In genomic region chr7:77425151-77426051, GRCh38 we compare ENCODE assay signal across 10 cellular contexts. TPM values are rescaled to one million over a fixed set of nuclear protein-coding genes. Genes with fewer than 3 reads are reported as not detected.
DNase-seq lines count a peak whose midpoint lies in the region; TF ChIP-seq lines count a peak whose summit lies in the region.
"Had no signal": no experiment of that assay in that cellular context is flagged by ENCODE, and none has a peak within 500 bp of the region (broad histone marks: within the 10 kb centered on the region; RNA-seq: fewer than 3 reads in every experiment).

No MANE protein-coding gene starts in this region.

- peak overlapping the region; percentile 84 for H3K4me3 Mint-ChIP-seq in HFFc6

- no peaks in the 10 kb centered on the region for H3K36me3 Mint-ChIP-seq in HFFc6 (ENCODE audit: low read depth)

- H3K27ac Mint-ChIP-seq in HFFc6, result peak overlapping the region; percentile 90

- no peaks in the 10 kb centered on the region for H3K27me3 ChIP-seq in WERI-Rb-1 (ENCODE audit: insufficient read depth, low read depth, severe bottlenecking)

- no peaks in the 10 kb centered on the region for H3K9me3 Mint-ChIP-seq in HFFc6

- no peaks in the 10 kb centered on the region for H3K36me3 ChIP-seq in WERI-Rb-1
- H3K36me3 ChIP-seq: gastrocnemius medialis had no signal

- DNase-seq in AG08395 (ENCODE audit: low spot score), result peak; percentile 34
- DNase-seq in HFFc6, result peak; percentile 77
- DNase-seq in WERI-Rb-1, result no peak
- DNase-seq in NCI-H2081 treated with DMSO at 0.1 percent for 48 hours (lab: John Stamatoyannopoulos, UW), result no peak
- no peak for DNase-seq in NCI-H345 treated with DMSO at 0.1 percent for 48 hours (lab: John Stamatoyannopoulos, UW; ENCODE audit: unreplicated experiment)
- DNase-seq in NCI-H510A (lab: John Stamatoyannopoulos, UW), result no peak
- DNase-seq in effector CD4-positive, alpha-beta T cell, result no peak
- DNase-seq: activated CD4-positive, alpha-beta T cell treated with anti-CD3 and anti-CD28 coated beads for 1 hour; gastrocnemius medialis had no signal

- no peaks in the 10 kb centered on the region for H3K9me3 ChIP-seq in WERI-Rb-1 (ENCODE audit: severe bottlenecking)
- no peaks in the 10 kb centered on the region for H3K9me3 ChIP-seq in iPS-18c (ENCODE audit: control insufficient read depth, insufficient read depth, low read length)
- H3K9me3 ChIP-seq: gastrocnemius medialis had no signal

- peak overlapping the region; percentile 9; the same call in 1 of the 2 replicates for H3K4me3 ChIP-seq in WERI-Rb-1 (ENCODE audit: low read depth, low read length)
- H3K4me3 ChIP-seq in iPS-18c (ENCODE audit: insufficient read depth, low read depth, low read length), result 0 out of 2 replicates have a peak overlapping the region, but pooled peaks have one; percentile 28

- H3K27me3 Mint-ChIP-seq in HFFc6 (ENCODE audit: insufficient read depth), result no peaks in the 10 kb centered on the region

- peak overlapping the region; percentile 9; the same call in 1 of the 2 replicates for H3K27ac ChIP-seq in WERI-Rb-1
- H3K27ac ChIP-seq: gastrocnemius medialis had no signal

- TF ChIP-seq CTCF in HFFc6 (IDR thresholded peaks at IDR 0.05), result no peak
- no peak for TF ChIP-seq CTCF in WERI-Rb-1 (IDR thresholded peaks at IDR 0.05; ENCODE audit: low read depth, low read length)

- peaks cover 70% of the 10 kb centered on the region for H3K4me1 Mint-ChIP-seq in HFFc6 (ENCODE audit: low read depth)

RNA-seq across cellular contexts. Expression of gene GSAP, which starts 9.3 kb away (rescaled TPM):
- total RNA-seq in HFFc6 (2021; fragmentation: NEBNext Ultra II Directional; extraction: Animal tissue kit (Norgen Biotek cat#: 25700)), result 1 to 10 TPM; 1.4 to 2.8 (median 2.2) TPM

Comparison
In these comparisons a context has a peak if more than half of its experiments do, and no peak if none do; other contexts are left out.
1. DNase-seq: peak in AG08395 (single experiment) and HFFc6 (single experiment); none in WERI-Rb-1 (single experiment), NCI-H2081 treated with DMSO at 0.1 percent for 48 hours (single experiment), NCI-H345 treated with DMSO at 0.1 percent for 48 hours (single experiment), NCI-H510A (single experiment) and effector CD4-positive, alpha-beta T cell (single experiment).